ENCODE assay signal across 17 cellular contexts in the genomic region with DNA sequence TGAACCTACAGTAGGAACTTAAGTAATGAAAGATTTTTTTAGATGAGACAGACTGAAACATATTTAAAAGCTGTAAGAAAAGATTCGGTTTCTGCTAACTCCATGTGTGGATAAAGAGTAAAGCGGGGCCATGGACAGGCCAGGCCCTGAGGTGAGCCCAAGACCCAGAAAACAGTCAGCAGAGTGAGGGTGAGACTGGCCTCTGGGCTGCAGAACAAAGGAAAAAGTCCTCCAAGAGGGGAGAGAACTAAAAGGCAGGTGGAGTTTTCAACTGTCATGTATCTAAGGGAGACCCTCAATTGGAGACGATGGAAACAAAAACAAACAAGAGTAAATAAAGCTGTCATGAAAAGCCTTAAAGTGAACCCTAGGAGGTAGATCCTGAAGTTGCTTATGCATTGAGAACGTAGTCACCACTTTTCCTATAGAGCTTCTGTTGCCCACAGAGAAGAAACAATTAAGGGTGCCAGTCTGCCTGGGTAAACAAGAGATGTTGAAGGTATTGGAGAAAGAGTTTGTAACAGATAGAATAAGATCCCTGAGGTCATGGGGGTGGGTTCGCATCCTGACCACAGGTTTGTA.
A peak's percentile ranks its signal among the peaks of the same experiment; 100 is the strongest.
DNase-seq lines count a peak whose midpoint lies in the region; ATAC-seq and TF ChIP-seq lines count a peak whose summit lies in the region.
"Had no signal": no experiment of that assay in that cellular context is flagged by ENCODE, and none has a peak within 500 bp of the region (broad histone marks: within the 10 kb centered on the region; RNA-seq: fewer than 3 reads in every experiment).

No MANE protein-coding gene starts in this region.

- H3K27ac Mint-ChIP-seq in MCF 10A (ENCODE audit: low read depth, unreplicated experiment) = no peak overlapping the region

- peaks cover 45% of the 10 kb centered on the region for H3K27me3 Mint-ChIP-seq in MCF 10A (ENCODE audit: insufficient read depth, unreplicated experiment)

- no peaks in the 10 kb centered on the region for H3K9me3 ChIP-seq in iPS-18a (ENCODE audit: control insufficient read depth, low read depth, low read length)
- H3K9me3 ChIP-seq in right cardiac atrium (ENCODE audit: control insufficient read depth, low read length) = no peaks in the 10 kb centered on the region

- BruUV-seq in MCF 10A (replicated peaks; lab: Mats Ljungman, UMichigan) = no TSS peak

- no peaks in the 10 kb centered on the region for H3K4me1 Mint-ChIP-seq in MCF 10A (ENCODE audit: insufficient read depth, unreplicated experiment)

- DNase-seq in COR-L47 (lab: John Stamatoyannopoulos, UW) = peak; percentile 17
- DNase-seq in NCI-H1417 treated with DMSO at 0.1 percent for 48 hours (lab: John Stamatoyannopoulos, UW) = peak; percentile 5
- no peak for DNase-seq in T-helper 1 cell
- no peak for DNase-seq in right cardiac atrium
- DNase-seq in MCF 10A (ENCODE audit: unreplicated experiment) = no peak
- DNase-seq: EL, GOT3, Karpas-422, NCI-H1105 treated with DMSO at 0.1 percent for 48 hours, NCI-H2029 treated with DMSO at 0.1 percent for 48 hours, NCI-H526, PC-9 had no signal

- peak overlapping the region; percentile 87 for H3K27ac ChIP-seq in VCaP
- peak overlapping the region; percentile 24 for H3K27ac ChIP-seq in iPS-18a (ENCODE audit: low read length)
- H3K27ac ChIP-seq in right cardiac atrium (ENCODE audit: low read length) = no peak overlapping the region
- H3K27ac ChIP-seq: 22Rv1; BLaER1 treated with 17β-estradiol and CSF1 and Interleukin-3, amounts not matched to agents 10 nM and 100 nM; PC-9 had no signal

- no peaks in the 10 kb centered on the region for H3K36me3 ChIP-seq in iPS-18a (ENCODE audit: control insufficient read depth, low read depth, low read length)
- H3K36me3 ChIP-seq: BLaER1 treated with 17β-estradiol and CSF1 and Interleukin-3, amounts not matched to agents 10 nM and 100 nM had no signal

- no peaks in the 10 kb centered on the region for H3K36me3 Mint-ChIP-seq in MCF 10A (ENCODE audit: insufficient read depth, unreplicated experiment)

- H3K27me3 ChIP-seq in iPS-18a (ENCODE audit: control insufficient read depth, insufficient read depth, low read length) (no peaks in the 10 kb centered on the region), right cardiac atrium (ENCODE audit: control insufficient read depth, insufficient read depth) (no peaks in the 10 kb centered on the region)
- H3K27me3 ChIP-seq: BLaER1 treated with 17β-estradiol and CSF1 and Interleukin-3, amounts not matched to agents 10 nM and 100 nM had no signal

- H3K9me3 Mint-ChIP-seq in MCF 10A (ENCODE audit: unreplicated experiment) = no peaks in the 10 kb centered on the region

- H3K4me3 ChIP-seq in iPS-18a (ENCODE audit: low read length) (no peak overlapping the region), right cardiac atrium (ENCODE audit: low read length) (no peak overlapping the region)
- H3K4me3 ChIP-seq: BLaER1 treated with 17β-estradiol and CSF1 and Interleukin-3, amounts not matched to agents 10 nM and 100 nM; PC-9 had no signal

- TF ChIP-seq CTCF in VCaP (conservative IDR thresholded peaks at IDR 0.05) (no peak), MCF 10A (IDR thresholded peaks at IDR 0.05; ENCODE audit: unreplicated experiment) (no peak)

- CTCF ChIA-PET in MCF 10A (lab: Yijun Ruan, JAX) = interaction anchor here (0.5 to 0.8 kb wide), 2 partner anchors 10 to 120 kb away, joined by 3 read pairs; no protein-coding TSS in a partner anchor

- H3K4me3 Mint-ChIP-seq in MCF 10A (ENCODE audit: unreplicated experiment) = no peak overlapping the region

- no peak overlapping the region for H3K9ac ChIP-seq in iPS-18a (ENCODE audit: low read length)
- H3K9ac ChIP-seq: BLaER1 treated with 17β-estradiol and CSF1 and Interleukin-3, amounts not matched to agents 10 nM and 100 nM had no signal

- intact Hi-C loops in right cardiac atrium (cut with DNase I) (no loop called here), MCF 10A (cut with micrococcal nuclease) (no loop called here)

- peaks cover 14% of the 10 kb centered on the region for H3K4me1 ChIP-seq in iPS-18a (ENCODE audit: control insufficient read depth, low read depth, low read length)
- H3K4me1 ChIP-seq in right cardiac atrium (ENCODE audit: control insufficient read depth, insufficient read depth, low read length) = no peaks in the 10 kb centered on the region

- ATAC-seq in right cardiac atrium (no peak), HG03342 (IDR thresholded peaks at IDR 0.05; ENCODE audit: unreplicated experiment) (no peak)

- 82% methylated on average over 5 of the region's 5 CpGs for whole genome bisulfite sequencing in right cardiac atrium

- POLR2A ChIA-PET in MCF 10A (lab: Yijun Ruan, JAX) = no interaction called here

Comparison
In these comparisons a context has a peak if more than half of its experiments do, and no peak if none do; other contexts are left out.
1. DNase-seq: peak in COR-L47 (single experiment) and NCI-H1417 treated with DMSO at 0.1 percent for 48 hours (single experiment); none in T-helper 1 cell (0 of 5), right cardiac atrium (0 of 3) and MCF 10A (single experiment).